Comparison of ENCODE assay signal across 30 cellular contexts in genomic region chr1:239619190-239619589, GRCh38.
"Had no signal": no experiment of that assay in that cellular context is flagged by ENCODE, and none has a peak within 500 bp of the region (broad histone marks: within the 10 kb centered on the region; RNA-seq: fewer than 3 reads in every experiment).

No MANE protein-coding gene starts in this region.

- H3K9me3 Mint-ChIP-seq: activated CD4-positive, alpha-beta memory T cell treated with anti-CD3 and anti-CD28 coated beads, Interleukin-2, amount 10 ng/mL, durations not matched to agents 7 days and 5 days; activated naive CD4-positive, alpha-beta T cell treated with anti-CD3 and anti-CD28 coated beads for 36 hours had no signal

- H3K4me1 Mint-ChIP-seq: activated CD4-positive, alpha-beta memory T cell treated with anti-CD3 and anti-CD28 coated beads, Interleukin-2, amount 10 ng/mL, durations not matched to agents 7 days and 5 days; activated CD4-positive, alpha-beta T cell treated with anti-CD3 and anti-CD28 coated beads, Interleukin-2, amount 10 ng/mL, durations not matched to agents 7 days and 5 days; activated naive CD4-positive, alpha-beta T cell treated with anti-CD3 and anti-CD28 coated beads, Interleukin-2, amount 50 U/mL, for 24 hours; activated naive CD8-positive, alpha-beta T cell treated with anti-CD3 and anti-CD28 coated beads for 36 hours; activated naive CD8-positive, alpha-beta T cell treated with anti-CD3 and anti-CD28 coated beads, Interleukin-2, amount 50 U/mL, for 24 hours; activated T-helper 17 cell treated with anti-CD3 and anti-CD28 coated beads, Interleukin-2, amount 50 U/mL, for 72 hours had no signal

- H3K4me3 Mint-ChIP-seq: activated CD4-positive, alpha-beta memory T cell treated with anti-CD3 and anti-CD28 coated beads, Interleukin-2, amount 10 ng/mL, durations not matched to agents 7 days and 5 days; activated CD4-positive, alpha-beta T cell treated with anti-CD3 and anti-CD28 coated beads, Interleukin-2, amount 10 ng/mL, durations not matched to agents 7 days and 5 days; activated naive CD4-positive, alpha-beta T cell treated with anti-CD3 and anti-CD28 coated beads for 36 hours; activated naive CD4-positive, alpha-beta T cell treated with anti-CD3 and anti-CD28 coated beads, Interleukin-2, amount 50 U/mL, for 24 hours; activated naive CD8-positive, alpha-beta T cell treated with anti-CD3 and anti-CD28 coated beads for 36 hours; activated naive CD8-positive, alpha-beta T cell treated with anti-CD3 and anti-CD28 coated beads, Interleukin-2, amount 50 U/mL, for 24 hours; activated T-cell treated with anti-CD3 and anti-CD28 coated beads, Interleukin-2, amount 50 U/mL, for 24 hours; activated T-helper 17 cell treated with anti-CD3 and anti-CD28 coated beads, Interleukin-2, amount 50 U/mL, for 72 hours; effector memory CD8-positive, alpha-beta T cell; WTC11 had no signal

- ATAC-seq: activated naive CD8-positive, alpha-beta T cell treated with anti-CD3 and anti-CD28 coated beads, Interleukin-2, amount 50 U/mL, for 24 hours; activated T-helper 17 cell treated with anti-CD3 and anti-CD28 coated beads, Interleukin-2, amount 50 U/mL, for 72 hours; body of pancreas; effector memory CD8-positive, alpha-beta T cell; foreskin keratinocyte; gastrocnemius medialis; heart right ventricle; WTC11 had no signal

- H3K27me3 Mint-ChIP-seq: activated CD4-positive, alpha-beta memory T cell treated with anti-CD3 and anti-CD28 coated beads, Interleukin-2, amount 10 ng/mL, durations not matched to agents 7 days and 5 days; activated CD4-positive, alpha-beta T cell treated with anti-CD3 and anti-CD28 coated beads, Interleukin-2, amount 10 ng/mL, durations not matched to agents 7 days and 5 days; activated naive CD4-positive, alpha-beta T cell treated with anti-CD3 and anti-CD28 coated beads, Interleukin-2, amount 50 U/mL, for 24 hours; activated naive CD8-positive, alpha-beta T cell treated with anti-CD3 and anti-CD28 coated beads for 36 hours; activated naive CD8-positive, alpha-beta T cell treated with anti-CD3 and anti-CD28 coated beads, Interleukin-2, amount 50 U/mL, for 24 hours; activated T-cell treated with anti-CD3 and anti-CD28 coated beads, Interleukin-2, amount 50 U/mL, for 24 hours; activated T-helper 17 cell treated with anti-CD3 and anti-CD28 coated beads, Interleukin-2, amount 50 U/mL, for 72 hours; effector memory CD8-positive, alpha-beta T cell had no signal

- DNase-seq: activated CD4-positive, alpha-beta memory T cell treated with anti-CD3 and anti-CD28 coated beads, Interleukin-2, amount 10 ng/mL, durations not matched to agents 7 days and 5 days; activated CD4-positive, alpha-beta T cell treated with anti-CD3 and anti-CD28 coated beads for 1 hour; activated CD4-positive, alpha-beta T cell treated with anti-CD3 and anti-CD28 coated beads for 4 hours; activated CD4-positive, alpha-beta T cell treated with anti-CD3 and anti-CD28 coated beads, Interleukin-2, amount 10 ng/mL, durations not matched to agents 7 days and 5 days; activated CD4-positive, alpha-beta T cell treated with anti-CD3 and anti-CD28 coated beads, Interleukin-2, amount 50 U/mL, for 4 hours; activated CD8-positive, alpha-beta memory T cell treated with anti-CD3 and anti-CD28 coated beads, Interleukin-2, amount 50 U/mL, for 48 hours; activated effector memory CD4-positive, alpha-beta T cell treated with Interleukin-2 at 50 U/mL for 16 hours; activated naive CD4-positive, alpha-beta T cell treated with anti-CD3 and anti-CD28 coated beads for 36 hours; activated naive CD8-positive, alpha-beta T cell treated with anti-CD3 and anti-CD28 coated beads for 36 hours; activated naive CD8-positive, alpha-beta T cell treated with anti-CD3 and anti-CD28 coated beads, Interleukin-2, amount 50 U/mL, for 24 hours; activated T-cell treated with anti-CD3 and anti-CD28 coated beads for 4 hours; activated T-cell treated with anti-CD3 and anti-CD28 coated beads, Interleukin-2, amount 50 U/mL, for 24 hours; adrenal gland; amygdala; aorta; body of pancreas; caudate nucleus; cortex of kidney; dermis blood vessel endothelial cell; effector CD4-positive, alpha-beta T cell; effector memory CD8-positive, alpha-beta T cell; erythroblast; foreskin keratinocyte; gastrocnemius medialis; glutamatergic neuron; heart right ventricle; T-helper 2 cell had no signal

- H3K27ac Mint-ChIP-seq: activated CD4-positive, alpha-beta memory T cell treated with anti-CD3 and anti-CD28 coated beads, Interleukin-2, amount 10 ng/mL, durations not matched to agents 7 days and 5 days; activated CD4-positive, alpha-beta T cell treated with anti-CD3 and anti-CD28 coated beads, Interleukin-2, amount 10 ng/mL, durations not matched to agents 7 days and 5 days; activated naive CD4-positive, alpha-beta T cell treated with anti-CD3 and anti-CD28 coated beads for 36 hours; activated naive CD4-positive, alpha-beta T cell treated with anti-CD3 and anti-CD28 coated beads, Interleukin-2, amount 50 U/mL, for 24 hours; activated naive CD8-positive, alpha-beta T cell treated with anti-CD3 and anti-CD28 coated beads for 36 hours; activated naive CD8-positive, alpha-beta T cell treated with anti-CD3 and anti-CD28 coated beads, Interleukin-2, amount 50 U/mL, for 24 hours; activated T-cell treated with anti-CD3 and anti-CD28 coated beads, Interleukin-2, amount 50 U/mL, for 24 hours; activated T-helper 17 cell treated with anti-CD3 and anti-CD28 coated beads, Interleukin-2, amount 50 U/mL, for 72 hours; WTC11 had no signal

- H3K36me3 Mint-ChIP-seq: activated naive CD4-positive, alpha-beta T cell treated with anti-CD3 and anti-CD28 coated beads, Interleukin-2, amount 50 U/mL, for 24 hours; activated naive CD8-positive, alpha-beta T cell treated with anti-CD3 and anti-CD28 coated beads for 36 hours had no signal
